ENCODE assay signal across 1 cellular context in genomic region chr16:89323120-89323960, GRCh38.
TF ChIP-seq lines count a peak whose summit lies in the region.

No MANE protein-coding gene starts in this region.

TF ChIP-seq in SK-N-SH treated with all-trans-retinoic acid at 6 μM for 48 hours, 23 proteins besides CTCF, POLR2A, EP300 and RAD21 (continued from another document):
- TF ChIP-seq PATZ1 (CRISPR knock-in tag; IDR thresholded peaks at IDR 0.05; ENCODE audit: borderline replicate concordance) (no peak), ZNF70 (CRISPR knock-in tag; IDR thresholded peaks at IDR 0.05) (no peak), SNAI2 (CRISPR knock-in tag; IDR thresholded peaks at IDR 0.05) (no peak), GLIS3 (CRISPR knock-in tag; IDR thresholded peaks at IDR 0.05) (no peak), CSRNP3 (CRISPR knock-in tag; IDR thresholded peaks at IDR 0.05) (no peak), CSDC2 (CRISPR knock-in tag; IDR thresholded peaks at IDR 0.05) (no peak), ZFP3 (CRISPR knock-in tag; IDR thresholded peaks at IDR 0.05) (no peak), ESRRG (CRISPR knock-in tag; IDR thresholded peaks at IDR 0.05) (no peak), PPARA (CRISPR knock-in tag; IDR thresholded peaks at IDR 0.05; ENCODE audit: borderline replicate concordance) (no peak), ZFP30 (CRISPR knock-in tag; IDR thresholded peaks at IDR 0.05) (no peak), ISL1 (CRISPR knock-in tag; IDR thresholded peaks at IDR 0.05) (no peak), POU6F1 (CRISPR knock-in tag; IDR thresholded peaks at IDR 0.05; ENCODE audit: borderline replicate concordance, low read depth) (no peak)
